16 cellular contexts compared by ENCODE assay signal in the genomic region with DNA sequence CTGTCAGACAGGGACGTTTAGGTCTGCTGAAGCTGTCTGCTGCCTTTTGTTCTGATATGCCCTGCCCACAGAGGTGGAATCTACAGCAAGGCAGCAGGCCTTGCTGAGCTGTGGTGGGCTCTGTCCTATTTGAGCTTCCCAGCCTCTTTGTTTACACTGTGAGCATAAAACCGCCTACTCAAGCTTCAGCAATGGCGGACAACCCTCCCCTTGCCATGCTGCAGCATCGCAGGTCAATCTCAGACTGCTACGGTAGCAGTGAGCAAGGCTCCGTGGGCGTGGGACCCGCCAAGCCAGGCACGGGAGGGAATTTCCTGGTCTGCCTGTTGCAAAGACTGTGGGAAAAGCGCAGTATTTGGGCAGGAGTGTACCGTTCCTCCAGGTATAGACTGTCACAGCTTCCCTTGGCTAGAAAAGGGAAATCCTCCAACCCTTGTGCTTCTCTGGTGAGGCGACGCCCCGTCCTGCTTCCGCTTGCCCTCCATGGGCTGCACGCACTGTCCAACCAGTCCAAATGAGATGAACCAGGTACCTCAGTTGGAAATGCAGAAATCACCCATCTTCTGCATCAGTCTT.
"Had no signal": no experiment of that assay in that cellular context is flagged by ENCODE, and none has a peak within 500 bp of the region (broad histone marks: within the 10 kb centered on the region; RNA-seq: fewer than 3 reads in every experiment).

No MANE protein-coding gene starts in this region.

- H3K4me1 Mint-ChIP-seq: activated naive CD8-positive, alpha-beta T cell treated with anti-CD3 and anti-CD28 coated beads for 36 hours; stimulated activated naive B cell treated with anti-CD40 and anti-IgM and Interleukin-4, amounts not matched to agents 10 μg/mL and 1 μg/mL and 100 μg/mL, for 72 hours; T-cell; WTC11 had no signal

- H3K9me3 Mint-ChIP-seq: activated CD4-positive, alpha-beta memory T cell treated with anti-CD3 and anti-CD28 coated beads for 36 hours; activated naive CD8-positive, alpha-beta T cell treated with anti-CD3 and anti-CD28 coated beads for 36 hours; activated T-helper 1 cell treated with anti-CD3 and anti-CD28 coated beads, Interleukin-12 subunit alpha, Interleukin-12 subunit beta, Interleukin-2, Interleukin-4 antibody, amounts not matched to agents 30 ng/mL and 10 ng/mL and 1 ng/mL, durations not matched to agents 14 hours and 24 hours and 36 hours; effector memory CD8-positive, alpha-beta T cell; stimulated activated naive B cell treated with anti-CD40 and anti-IgM and Interleukin-4, amounts not matched to agents 10 μg/mL and 1 μg/mL and 100 μg/mL, for 72 hours; T-cell had no signal

- H3K36me3 Mint-ChIP-seq: activated CD4-positive, alpha-beta memory T cell treated with anti-CD3 and anti-CD28 coated beads for 36 hours; activated naive CD8-positive, alpha-beta T cell treated with anti-CD3 and anti-CD28 coated beads for 36 hours; stimulated activated naive B cell treated with anti-CD40 and anti-IgM and Interleukin-4, amounts not matched to agents 10 μg/mL and 1 μg/mL and 100 μg/mL, for 72 hours; T-cell had no signal

- H3K27me3 ChIP-seq: left lung, pancreas had no signal

- H3K4me1 ChIP-seq: left lung had no signal

- FAIRE-seq: keratinocyte, pancreas had no signal

- ATAC-seq: effector memory CD8-positive, alpha-beta T cell; left lung; sciatic nerve; stimulated activated naive B cell treated with anti-CD40 and anti-IgM and Interleukin-4, amounts not matched to agents 10 μg/mL and 1 μg/mL and 100 μg/mL, for 72 hours; T-cell; WTC11 had no signal

- H3K4me3 ChIP-seq: left lung, pancreas had no signal

- H3K27ac ChIP-seq: left lung, pancreas had no signal

- H3K27ac Mint-ChIP-seq: activated CD4-positive, alpha-beta memory T cell treated with anti-CD3 and anti-CD28 coated beads for 36 hours; activated naive CD8-positive, alpha-beta T cell treated with anti-CD3 and anti-CD28 coated beads for 36 hours; activated T-helper 1 cell treated with anti-CD3 and anti-CD28 coated beads, Interleukin-12 subunit alpha, Interleukin-12 subunit beta, Interleukin-2, Interleukin-4 antibody, amounts not matched to agents 30 ng/mL and 10 ng/mL and 1 ng/mL, durations not matched to agents 14 hours and 24 hours and 36 hours; effector memory CD8-positive, alpha-beta T cell; stimulated activated naive B cell treated with anti-CD40 and anti-IgM and Interleukin-4, amounts not matched to agents 10 μg/mL and 1 μg/mL and 100 μg/mL, for 72 hours; T-cell; WTC11 had no signal

- DNase-seq: activated CD4-positive, alpha-beta memory T cell treated with anti-CD3 and anti-CD28 coated beads for 36 hours; activated CD4-positive, alpha-beta T cell treated with anti-CD3 and anti-CD28 coated beads for 4 hours; activated naive CD8-positive, alpha-beta T cell treated with anti-CD3 and anti-CD28 coated beads for 36 hours; activated T-cell treated with anti-CD3 and anti-CD28 coated beads for 4 hours; amniotic stem cell; dermis blood vessel endothelial cell; effector memory CD8-positive, alpha-beta T cell; foreskin melanocyte; left lung; pancreas; stimulated activated naive B cell treated with anti-CD40 and anti-IgM and Interleukin-4, amounts not matched to agents 10 μg/mL and 1 μg/mL and 100 μg/mL, for 72 hours; T-cell had no signal

- H3K4me3 Mint-ChIP-seq: activated CD4-positive, alpha-beta memory T cell treated with anti-CD3 and anti-CD28 coated beads for 36 hours; activated naive CD8-positive, alpha-beta T cell treated with anti-CD3 and anti-CD28 coated beads for 36 hours; activated T-helper 1 cell treated with anti-CD3 and anti-CD28 coated beads, Interleukin-12 subunit alpha, Interleukin-12 subunit beta, Interleukin-2, Interleukin-4 antibody, amounts not matched to agents 30 ng/mL and 10 ng/mL and 1 ng/mL, durations not matched to agents 14 hours and 24 hours and 36 hours; effector memory CD8-positive, alpha-beta T cell; stimulated activated naive B cell treated with anti-CD40 and anti-IgM and Interleukin-4, amounts not matched to agents 10 μg/mL and 1 μg/mL and 100 μg/mL, for 72 hours; T-cell; WTC11 had no signal

- H3K9me3 ChIP-seq: left lung, pancreas had no signal

- H3K36me3 ChIP-seq: left lung, pancreas had no signal
